23 cellular contexts compared by ENCODE assay signal in genomic region chr1:24572301-24572700, GRCh38. TPM values are rescaled to one million over a fixed set of nuclear protein-coding genes. Genes with fewer than 3 reads are reported as not detected.
DNase-seq lines count a peak whose midpoint lies in the region; ATAC-seq and TF ChIP-seq lines count a peak whose summit lies in the region.
"Had no signal": no experiment of that assay in that cellular context is flagged by ENCODE, and none has a peak within 500 bp of the region (broad histone marks: within the 10 kb centered on the region; RNA-seq: fewer than 3 reads in every experiment).

No MANE protein-coding gene starts in this region.

- no peak for TF ChIP-seq POLR2A in stomach (IDR thresholded peaks at IDR 0.05)

- TF ChIP-seq EP300 in stomach (IDR thresholded peaks at IDR 0.05): no peak

- peak overlapping the region; percentile 30 for H3K27ac Mint-ChIP-seq in dendritic cell treated with granulocyte-macrophage colony-stimulating factor and Interleukin-4, amounts not matched to agents 40 ng/mL and 50 ng/mL, for 4 days
- no peak overlapping the region for H3K27ac Mint-ChIP-seq in activated T-helper 1 cell treated with anti-CD3 and anti-CD28 coated beads, Interleukin-12 subunit alpha, Interleukin-12 subunit beta, Interleukin-2, Interleukin-4 antibody, amounts not matched to agents 30 ng/mL and 10 ng/mL and 1 ng/mL, durations not matched to agents 14 hours and 24 hours and 36 hours
- H3K27ac Mint-ChIP-seq: activated T-helper 17 cell treated with anti-CD3 and anti-CD28 coated beads, Interleukin-2, amount 50 U/mL, for 72 hours had no signal

- H3K9me3 Mint-ChIP-seq in dendritic cell treated with granulocyte-macrophage colony-stimulating factor and Interleukin-4, amounts not matched to agents 40 ng/mL and 50 ng/mL, for 4 days: no peaks in the 10 kb centered on the region
- no peaks in the 10 kb centered on the region for H3K9me3 Mint-ChIP-seq in activated T-helper 1 cell treated with anti-CD3 and anti-CD28 coated beads, Interleukin-12 subunit alpha, Interleukin-12 subunit beta, Interleukin-2, Interleukin-4 antibody, amounts not matched to agents 30 ng/mL and 10 ng/mL and 1 ng/mL, durations not matched to agents 14 hours and 24 hours and 36 hours
- H3K9me3 Mint-ChIP-seq: activated T-helper 17 cell treated with anti-CD3 and anti-CD28 coated beads, Interleukin-2, amount 50 U/mL, for 72 hours had no signal

- ATAC-seq in HG02623 (IDR thresholded peaks at IDR 0.05; ENCODE audit: unreplicated experiment): no peak
- ATAC-seq: activated T-helper 17 cell treated with anti-CD3 and anti-CD28 coated beads, Interleukin-2, amount 50 U/mL, for 72 hours; left lobe of liver; upper lobe of right lung had no signal

- no peaks in the 10 kb centered on the region for H3K27me3 ChIP-seq in stomach
- H3K27me3 ChIP-seq: colonic mucosa, MG63, upper lobe of right lung had no signal

- intact Hi-C loops in dendritic cell treated with granulocyte-macrophage colony-stimulating factor and Interleukin-4, amounts not matched to agents 40 ng/mL and 50 ng/mL, for 4 days (cut with micrococcal nuclease): no loop called here
- intact Hi-C loops in stomach (cut with DNase I; ENCODE audit: low total_unique reads): no loop called here
- intact Hi-C loops in activated T-helper 1 cell treated with anti-CD3 and anti-CD28 coated beads, Interleukin-12 subunit alpha, Interleukin-12 subunit beta, Interleukin-2, Interleukin-4 antibody, amounts not matched to agents 30 ng/mL and 10 ng/mL and 1 ng/mL, durations not matched to agents 14 hours and 24 hours and 36 hours (cut with micrococcal nuclease): no loop called here

- peaks cover 6 to 37% (median 26%) of the 10 kb centered on the region in 4 donors for H3K4me1 ChIP-seq in stomach
- H3K4me1 ChIP-seq: colonic mucosa, upper lobe of right lung had no signal

- TF ChIP-seq CTCF in stomach (IDR thresholded peaks at IDR 0.05): no peak

- H3K27me3 Mint-ChIP-seq in dendritic cell treated with granulocyte-macrophage colony-stimulating factor and Interleukin-4, amounts not matched to agents 40 ng/mL and 50 ng/mL, for 4 days: peaks cover 14% of the 10 kb centered on the region
- no peaks in the 10 kb centered on the region for H3K27me3 Mint-ChIP-seq in activated T-helper 1 cell treated with anti-CD3 and anti-CD28 coated beads, Interleukin-12 subunit alpha, Interleukin-12 subunit beta, Interleukin-2, Interleukin-4 antibody, amounts not matched to agents 30 ng/mL and 10 ng/mL and 1 ng/mL, durations not matched to agents 14 hours and 24 hours and 36 hours (ENCODE audit: insufficient read depth)
- H3K27me3 Mint-ChIP-seq: activated T-helper 17 cell treated with anti-CD3 and anti-CD28 coated beads, Interleukin-2, amount 50 U/mL, for 72 hours had no signal

- no peaks in the 10 kb centered on the region for H3K36me3 ChIP-seq in stomach
- H3K36me3 ChIP-seq: colonic mucosa, MG63, upper lobe of right lung had no signal

- 39 to 57% (median 42%) methylated on average over 8 to 9 of the region's 9 CpGs for WGBS in stomach, 5 donors

- no peaks in the 10 kb centered on the region for H3K9me3 ChIP-seq in stomach
- H3K9me3 ChIP-seq: colonic mucosa, MG63, SK-N-SH, upper lobe of right lung had no signal

- peak; percentile 27 for DNase-seq in NOMO-1 treated with DMSO at 0.1 percent for 48 hours (lab: John Stamatoyannopoulos, UW; ENCODE audit: unreplicated experiment)
- no peak for DNase-seq in NOMO-1 treated with dmso at 0.1 percent for 144 hours (lab: John Stamatoyannopoulos, UW; ENCODE audit: unreplicated experiment)
- DNase-seq in OCI-M1 (lab: John Stamatoyannopoulos, UW): peak; percentile 22
- DNase-seq in stomach: peak; percentile 54
- no peak for DNase-seq in activated T-helper 1 cell treated with anti-CD3 and anti-CD28 coated beads, Interleukin-12 subunit alpha, Interleukin-12 subunit beta, Interleukin-2, Interleukin-4 antibody, amounts not matched to agents 30 ng/mL and 10 ng/mL and 1 ng/mL, durations not matched to agents 14 hours and 24 hours and 36 hours (ENCODE audit: low spot score)
- DNase-seq in mucosa of gallbladder (ENCODE audit: low spot score): no peak
- DNase-seq: activated CD4-positive, alpha-beta T cell treated with anti-CD3 and anti-CD28 coated beads for 1 hour; colonic mucosa; MG63; midbrain; NCI-H187 treated with DMSO at 0.1 percent for 48 hours; NCI-H345; SK-N-SH; upper lobe of right lung had no signal

- no peaks in the 10 kb centered on the region for H3K36me3 Mint-ChIP-seq in dendritic cell treated with granulocyte-macrophage colony-stimulating factor and Interleukin-4, amounts not matched to agents 40 ng/mL and 50 ng/mL, for 4 days (ENCODE audit: low read depth)
- H3K36me3 Mint-ChIP-seq in activated T-helper 1 cell treated with anti-CD3 and anti-CD28 coated beads, Interleukin-12 subunit alpha, Interleukin-12 subunit beta, Interleukin-2, Interleukin-4 antibody, amounts not matched to agents 30 ng/mL and 10 ng/mL and 1 ng/mL, durations not matched to agents 14 hours and 24 hours and 36 hours (ENCODE audit: low read depth): no peaks in the 10 kb centered on the region
- H3K36me3 Mint-ChIP-seq: brain had no signal

- H3K4me1 Mint-ChIP-seq in dendritic cell treated with granulocyte-macrophage colony-stimulating factor and Interleukin-4, amounts not matched to agents 40 ng/mL and 50 ng/mL, for 4 days (ENCODE audit: low read depth): peaks cover 23% of the 10 kb centered on the region
- no peaks in the 10 kb centered on the region for H3K4me1 Mint-ChIP-seq in activated T-helper 1 cell treated with anti-CD3 and anti-CD28 coated beads, Interleukin-12 subunit alpha, Interleukin-12 subunit beta, Interleukin-2, Interleukin-4 antibody, amounts not matched to agents 30 ng/mL and 10 ng/mL and 1 ng/mL, durations not matched to agents 14 hours and 24 hours and 36 hours (ENCODE audit: low read depth)
- H3K4me1 Mint-ChIP-seq: activated T-helper 17 cell treated with anti-CD3 and anti-CD28 coated beads, Interleukin-2, amount 50 U/mL, for 72 hours had no signal

- H3K27ac ChIP-seq in stomach: no peak overlapping the region
- H3K27ac ChIP-seq: colonic mucosa, skin epidermis, upper lobe of right lung had no signal

- peak overlapping the region; percentile 60 for H3K4me3 Mint-ChIP-seq in dendritic cell treated with granulocyte-macrophage colony-stimulating factor and Interleukin-4, amounts not matched to agents 40 ng/mL and 50 ng/mL, for 4 days
- no peak overlapping the region for H3K4me3 Mint-ChIP-seq in activated T-helper 1 cell treated with anti-CD3 and anti-CD28 coated beads, Interleukin-12 subunit alpha, Interleukin-12 subunit beta, Interleukin-2, Interleukin-4 antibody, amounts not matched to agents 30 ng/mL and 10 ng/mL and 1 ng/mL, durations not matched to agents 14 hours and 24 hours and 36 hours
- H3K4me3 Mint-ChIP-seq: activated T-helper 17 cell treated with anti-CD3 and anti-CD28 coated beads, Interleukin-2, amount 50 U/mL, for 72 hours; brain had no signal

- H3K4me3 ChIP-seq in stomach: no peak overlapping the region
- H3K4me3 ChIP-seq: colonic mucosa, MG63, skin epidermis, upper lobe of right lung had no signal

RNA-seq across cellular contexts. Expression of gene NCMAP, which starts 16.4 kb away (rescaled TPM):
- total RNA-seq in stomach: 1 to 10 TPM in 3 of 5 donors, under 1 TPM in 2; 0.29 to 9.3 (median 3.9) TPM
- polyA plus RNA-seq in stomach: 1 to 10 TPM; 2.4 to 5.0 (median 4.3) TPM
- not detected in 2 replicates for total RNA-seq in activated T-helper 1 cell treated with anti-CD3 and anti-CD28 coated beads, Interleukin-12 subunit alpha, Interleukin-12 subunit beta, Interleukin-2, Interleukin-4 antibody, amounts not matched to agents 30 ng/mL and 10 ng/mL and 1 ng/mL, durations not matched to agents 14 hours and 24 hours and 36 hours
- 27.2 TPM for total RNA-seq in mucosa of gallbladder
- total RNA-seq: A172; activated T-helper 17 cell treated with anti-CD3 and anti-CD28 coated beads, Interleukin-2, amount 50 U/mL, for 72 hours; pulmonary artery endothelial cell; RPMI7951 had no signal
- polyA plus RNA-seq: SK-N-SH had no signal

Comparison
In these comparisons a context has a peak if more than half of its experiments do, and no peak if none do; other contexts are left out.
1. DNase-seq: peak in NOMO-1 treated with DMSO at 0.1 percent for 48 hours (single experiment), OCI-M1 (single experiment) and stomach (single experiment); none in NOMO-1 treated with dmso at 0.1 percent for 144 hours (single experiment), activated T-helper 1 cell treated with anti-CD3 and anti-CD28 coated beads, Interleukin-12 subunit alpha, Interleukin-12 subunit beta, Interleukin-2, Interleukin-4 antibody, amounts not matched to agents 30 ng/mL and 10 ng/mL and 1 ng/mL, durations not matched to agents 14 hours and 24 hours and 36 hours (single experiment) and mucosa of gallbladder (single experiment).